ENCODE assay signal across 1 cellular context in the genomic region with DNA sequence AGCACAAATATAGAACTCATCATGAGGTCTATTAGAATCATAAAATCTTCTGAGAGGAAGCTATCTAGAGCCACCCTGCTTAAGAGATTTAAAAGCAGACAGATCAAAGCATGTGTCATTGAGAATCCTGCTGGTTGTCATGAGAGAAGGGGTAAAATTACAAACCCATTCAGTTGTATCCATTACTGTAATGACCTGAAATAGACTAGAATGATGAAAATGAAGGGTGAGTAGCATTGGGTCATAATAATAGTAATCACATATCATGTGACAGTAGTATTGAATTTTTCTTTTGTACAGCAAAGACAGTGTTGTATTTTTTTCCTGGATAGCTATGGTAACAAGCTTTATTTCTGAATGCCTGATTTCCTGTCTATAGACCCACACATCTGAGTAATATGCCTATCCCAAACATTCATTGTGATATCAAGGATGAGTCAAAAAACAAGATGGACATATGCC.
TF ChIP-seq lines count a peak whose summit lies in the region.

No MANE protein-coding gene starts in this region.

TF ChIP-seq in HEK293, 187 proteins besides CTCF, POLR2A, EP300 and RAD21 (continued from another document):
- TF ChIP-seq ZNF843 (tag by site-specific recombination; IDR thresholded peaks at IDR 0.05) (peak; percentile 58; the same call in 1 of the 2 replicates), ZNF221 (tag by site-specific recombination; IDR thresholded peaks at IDR 0.05; ENCODE audit: borderline replicate concordance) (no peak), ZNF629 (tag by site-specific recombination; IDR thresholded peaks at IDR 0.05) (no peak), ZNF366 (tag by site-specific recombination; conservative IDR thresholded peaks at IDR 0.05) (0 out of 2 replicates have a peak, but pooled peaks have one; percentile 19), TCF7L2 (IDR thresholded peaks at IDR 0.05; ENCODE audit: borderline replicate concordance, low read depth, low read length) (peak; percentile 31; the same call in 1 of the 2 replicates), FEZF1 (tag by site-specific recombination; IDR thresholded peaks at IDR 0.05) (0 out of 2 replicates have a peak, but pooled peaks have one; percentile 14), MEIS1 (CRISPR knock-in tag; IDR thresholded peaks at IDR 0.05; ENCODE audit: borderline replicate concordance) (no peak), PRDM6 (tag by site-specific recombination; IDR thresholded peaks at IDR 0.05) (0 out of 2 replicates have a peak, but pooled peaks have one; percentile 32), HOXC10 (CRISPR knock-in tag; IDR thresholded peaks at IDR 0.05) (no peak), ZNF157 (tag by site-specific recombination; IDR thresholded peaks at IDR 0.05) (no peak), YY2 (tag by site-specific recombination; IDR thresholded peaks at IDR 0.05) (no peak)
- TF ChIP-seq, protein P1, sequence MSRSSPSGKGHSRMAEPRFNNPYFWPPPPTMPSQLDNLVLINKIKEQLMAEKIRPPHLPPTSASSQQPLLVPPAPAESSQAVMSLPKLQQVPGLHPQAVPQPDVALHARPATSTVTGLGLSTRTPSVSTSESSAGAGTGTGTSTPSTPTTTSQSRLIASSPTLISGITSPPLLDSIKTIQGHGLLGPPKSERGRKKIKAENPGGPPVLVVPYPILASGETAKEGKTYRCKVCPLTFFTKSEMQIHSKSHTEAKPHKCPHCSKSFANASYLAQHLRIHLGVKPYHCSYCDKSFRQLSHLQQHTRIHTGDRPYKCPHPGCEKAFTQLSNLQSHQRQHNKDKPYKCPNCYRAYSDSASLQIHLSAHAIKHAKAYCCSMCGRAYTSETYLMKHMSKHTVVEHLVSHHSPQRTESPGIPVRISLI (tag by site-specific recombination; IDR thresholded peaks at IDR 0.05) = no peak
